In the genomic region with DNA sequence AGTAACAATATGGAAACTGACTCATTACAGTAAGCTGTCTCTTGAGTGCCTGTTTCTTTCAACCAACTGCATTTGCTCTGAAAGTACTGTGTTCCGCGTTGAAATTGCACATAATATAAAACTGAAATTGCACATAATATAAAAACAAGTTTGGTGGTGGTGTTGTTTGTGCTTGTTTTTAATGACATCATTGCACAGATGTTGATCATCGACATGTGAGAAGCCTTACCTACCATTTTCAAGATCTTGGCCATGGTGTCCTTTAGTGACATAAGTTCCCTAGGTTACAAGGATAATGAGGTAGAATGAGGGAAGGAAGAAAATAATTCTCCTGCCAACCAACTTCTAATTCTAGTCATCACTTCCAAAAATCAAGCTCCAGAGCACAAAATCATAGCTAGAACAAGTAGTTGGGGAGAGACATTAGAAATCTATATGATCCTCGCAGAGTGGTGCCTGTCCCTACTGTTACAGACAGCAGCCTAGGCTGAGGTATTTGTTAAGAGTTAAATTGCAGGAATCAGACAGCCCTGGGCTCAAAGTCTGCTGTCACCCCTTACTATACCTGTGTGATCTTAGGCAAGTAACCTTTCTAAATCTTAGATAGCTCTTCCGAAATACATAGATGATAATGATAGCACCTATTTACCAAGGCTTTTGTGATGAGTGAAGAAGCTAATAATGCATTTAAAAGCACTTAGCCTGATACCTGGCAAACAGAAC, we compare ENCODE assay signal across 2 cellular contexts.
TF ChIP-seq lines count a peak whose summit lies in the region.

No MANE protein-coding gene starts in this region.

TF ChIP-seq in HepG2, 621 proteins besides CTCF, POLR2A, EP300 and RAD21:
- peak; percentile 71 for TF ChIP-seq ATF7 (IDR thresholded peaks at IDR 0.05)
- no peak for TF ChIP-seq ATF7 (CRISPR knock-in tag; IDR thresholded peaks at IDR 0.05)
- TF ChIP-seq ZNF724P (CRISPR knock-in tag; IDR thresholded peaks at IDR 0.05; ENCODE audit: borderline replicate concordance), result no peak
- 0 out of 2 replicates have a peak, but pooled peaks have one; percentile 19 for TF ChIP-seq HNF4A (CRISPR knock-in tag; IDR thresholded peaks at IDR 0.05)
- no peak for TF ChIP-seq TMF1 (CRISPR knock-in tag; IDR thresholded peaks at IDR 0.05; ENCODE audit: low read depth)
- TF ChIP-seq NBN (conservative IDR thresholded peaks at IDR 0.05), result no peak
- no peak for TF ChIP-seq ESRRA (CRISPR knock-in tag; IDR thresholded peaks at IDR 0.05; ENCODE audit: low read depth)
- TF ChIP-seq ZFP1 (CRISPR knock-in tag; IDR thresholded peaks at IDR 0.05), result no peak
- peak; percentile 81 for TF ChIP-seq ZNF652 (CRISPR knock-in tag; IDR thresholded peaks at IDR 0.05; ENCODE audit: borderline replicate concordance, low read depth)
- TF ChIP-seq HNRNPUL1 (IDR thresholded peaks at IDR 0.05; ENCODE audit: low read depth, low read length), result no peak
- TF ChIP-seq ZNF160 (CRISPR knock-in tag; IDR thresholded peaks at IDR 0.05), result no peak
- TF ChIP-seq ATAD3A (CRISPR knock-in tag; IDR thresholded peaks at IDR 0.05), result no peak
- no peak for TF ChIP-seq NFE2L1 (CRISPR knock-in tag; IDR thresholded peaks at IDR 0.05; ENCODE audit: borderline replicate concordance)
- peak; percentile 64; the same call in 1 of the 2 replicates for TF ChIP-seq ZNF317 (CRISPR knock-in tag; IDR thresholded peaks at IDR 0.05)
- TF ChIP-seq CEBPB (IDR thresholded peaks at IDR 0.05; ENCODE audit: borderline replicate concordance, low read depth, low read length), result no peak
- no peak for TF ChIP-seq ZNF232 (CRISPR knock-in tag; IDR thresholded peaks at IDR 0.05; ENCODE audit: borderline replicate concordance)
- TF ChIP-seq ZFX (CRISPR knock-in tag; IDR thresholded peaks at IDR 0.05; ENCODE audit: low read depth), result no peak

TF ChIP-seq in WTC11, 78 proteins besides CTCF, POLR2A, EP300 and RAD21:
- TF ChIP-seq JUN (CRISPR knock-in tag; IDR thresholded peaks at IDR 0.05) (no peak), RORB (CRISPR knock-in tag; IDR thresholded peaks at IDR 0.05) (no peak), ZNF512 (CRISPR knock-in tag; IDR thresholded peaks at IDR 0.05; ENCODE audit: borderline replicate concordance) (no peak), TEAD1 (CRISPR knock-in tag; IDR thresholded peaks at IDR 0.05) (no peak), MXD4 (CRISPR knock-in tag; IDR thresholded peaks at IDR 0.05; ENCODE audit: borderline replicate concordance) (no peak), NR3C1 (CRISPR knock-in tag; conservative IDR thresholded peaks at IDR 0.05; ENCODE audit: low read depth) (no peak)
- TF ChIP-seq, protein P1, sequence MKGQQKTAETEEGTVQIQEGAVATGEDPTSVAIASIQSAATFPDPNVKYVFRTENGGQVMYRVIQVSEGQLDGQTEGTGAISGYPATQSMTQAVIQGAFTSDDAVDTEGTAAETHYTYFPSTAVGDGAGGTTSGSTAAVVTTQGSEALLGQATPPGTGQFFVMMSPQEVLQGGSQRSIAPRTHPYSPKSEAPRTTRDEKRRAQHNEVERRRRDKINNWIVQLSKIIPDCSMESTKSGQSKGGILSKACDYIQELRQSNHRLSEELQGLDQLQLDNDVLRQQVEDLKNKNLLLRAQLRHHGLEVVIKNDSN (CRISPR knock-in tag; IDR thresholded peaks at IDR 0.05), result no peak
- TF ChIP-seq, protein P2, sequence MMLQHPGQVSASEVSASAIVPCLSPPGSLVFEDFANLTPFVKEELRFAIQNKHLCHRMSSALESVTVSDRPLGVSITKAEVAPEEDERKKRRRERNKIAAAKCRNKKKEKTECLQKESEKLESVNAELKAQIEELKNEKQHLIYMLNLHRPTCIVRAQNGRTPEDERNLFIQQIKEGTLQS (CRISPR knock-in tag; conservative IDR thresholded peaks at IDR 0.05), result no peak
- TF ChIP-seq, protein P3, sequence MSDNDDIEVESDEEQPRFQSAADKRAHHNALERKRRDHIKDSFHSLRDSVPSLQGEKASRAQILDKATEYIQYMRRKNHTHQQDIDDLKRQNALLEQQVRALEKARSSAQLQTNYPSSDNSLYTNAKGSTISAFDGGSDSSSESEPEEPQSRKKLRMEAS (CRISPR knock-in tag; IDR thresholded peaks at IDR 0.05), result no peak
